ENCODE assay signal across 8 cellular contexts in genomic region chr14:22980672-22981089, GRCh38. TPM values are rescaled to one million over a fixed set of nuclear protein-coding genes. Genes with fewer than 3 reads are reported as not detected.
DNase-seq lines count a peak whose midpoint lies in the region; ATAC-seq and TF ChIP-seq lines count a peak whose summit lies in the region.

No MANE protein-coding gene starts in this region.

- in situ Hi-C loops in brain microvascular endothelial cell (cut with HindIII; ENCODE audit: low pct_ligation_motif_present, low sequenced_read_pairs) = loop anchor here (10.0 kb wide), 1 partner anchor 64 kb away; the partner anchor contains the start of gene PSMB11

- POLR2A ChIA-PET in OCI-LY7 (lab: Charles Lee) = no interaction called here

- H2AFZ ChIP-seq in OCI-LY7 (ENCODE audit: low read length) = no peak overlapping the region

- no peak overlapping the region for H3K27ac ChIP-seq in CD4-positive, CD25-positive, alpha-beta regulatory T cell (ENCODE audit: insufficient read depth, low read length, poor library complexity, severe bottlenecking)
- H3K27ac ChIP-seq in OCI-LY7 (ENCODE audit: low read depth, low read length, poor library complexity, severe bottlenecking) = no peak overlapping the region
- H3K27ac ChIP-seq in brain microvascular endothelial cell = no peak overlapping the region
- peak overlapping the region; percentile 62 for H3K27ac ChIP-seq in layer of hippocampus (ENCODE audit: low read depth, low read length)

- DNase-seq in CD4-positive, CD25-positive, alpha-beta regulatory T cell = peak; percentile 8 to 25 (median 13)
- DNase-seq in OCI-LY7 (ENCODE audit: low spot score) (no peak), brain microvascular endothelial cell (no peak), anterior cingulate cortex (lab: John Stamatoyannopoulos, UW) (no peak), NCI-H510A treated with DMSO at 0.1 percent for 48 hours (lab: John Stamatoyannopoulos, UW) (no peak)
- DNase-seq in stimulated activated naive CD8-positive, alpha-beta T cell treated with anti-CD3 and anti-CD28 coated beads, Interleukin-15, Interleukin-2, amounts not matched to agents 100 U/mL and 50 U/mL, for 24 hours = peak; percentile 33

- H3K27me3 ChIP-seq in CD4-positive, CD25-positive, alpha-beta regulatory T cell (ENCODE audit: control insufficient read depth, insufficient read depth, low read length) = peaks cover 5% of the 10 kb centered on the region
- H3K27me3 ChIP-seq in brain microvascular endothelial cell (replicated peaks) = no peaks in the 10 kb centered on the region
- peaks cover 13% of the 10 kb centered on the region for H3K27me3 ChIP-seq in layer of hippocampus (ENCODE audit: control insufficient read depth, insufficient read depth, low read length)

- H4K20me1 ChIP-seq in OCI-LY7 (ENCODE audit: insufficient read depth, low read length) = no peaks in the 10 kb centered on the region

- TF ChIP-seq CTCF in OCI-LY7 (conservative IDR thresholded peaks at IDR 0.05; ENCODE audit: low read length) (no peak), brain microvascular endothelial cell (IDR thresholded peaks at IDR 0.05; ENCODE audit: low read depth, low read length, missing control alignments) (no peak)

- H3K4me1 Mint-ChIP-seq in CD4-positive, CD25-positive, alpha-beta regulatory T cell = peaks cover 0 to 9% (median 3%) of the 10 kb centered on the region in 4 donors

- H3K4me1 ChIP-seq in CD4-positive, CD25-positive, alpha-beta regulatory T cell (ENCODE audit: control insufficient read depth, insufficient read depth, low read length, poor library complexity, severe bottlenecking) = peaks cover 33% of the 10 kb centered on the region
- peaks cover 17% of the 10 kb centered on the region for H3K4me1 ChIP-seq in OCI-LY7 (ENCODE audit: insufficient read depth, low read length, poor library complexity, severe bottlenecking)

- no peaks in the 10 kb centered on the region for H3K36me3 Mint-ChIP-seq in CD4-positive, CD25-positive, alpha-beta regulatory T cell

- no peaks in the 10 kb centered on the region for H3K9me3 ChIP-seq in CD4-positive, CD25-positive, alpha-beta regulatory T cell (ENCODE audit: control insufficient read depth in 2 of 2, low read length in 2 of 2)
- no peaks in the 10 kb centered on the region for H3K9me3 ChIP-seq in OCI-LY7 (ENCODE audit: low read length)

- peak overlapping the region in 1 of 3 donors; percentile 62 for H3K27ac Mint-ChIP-seq in CD4-positive, CD25-positive, alpha-beta regulatory T cell

- H3K79me2 ChIP-seq in OCI-LY7 (ENCODE audit: insufficient read depth, low read depth, low read length) = no peaks in the 10 kb centered on the region

- H3K4me3 ChIP-seq in CD4-positive, CD25-positive, alpha-beta regulatory T cell (ENCODE audit: low read depth, low read length) = peak overlapping the region; percentile 19
- no peak overlapping the region for H3K4me3 ChIP-seq in OCI-LY7 (ENCODE audit: low read depth, low read length, poor library complexity, severe bottlenecking)
- peak overlapping the region; percentile 83 for H3K4me3 ChIP-seq in brain microvascular endothelial cell (ENCODE audit: low read depth, low read length)

- ATAC-seq in CD4-positive, CD25-positive, alpha-beta regulatory T cell (ENCODE audit: low read depth in 2 of 2) = peak in 1 of 2 donors; percentile 9
- ATAC-seq in stimulated activated naive CD8-positive, alpha-beta T cell treated with anti-CD3 and anti-CD28 coated beads, Interleukin-15, Interleukin-2, amounts not matched to agents 100 U/mL and 50 U/mL, for 24 hours = no peak
- ATAC-seq in GM19328 (IDR thresholded peaks at IDR 0.05; ENCODE audit: unreplicated experiment) = no peak

- H3K4me2 ChIP-seq in OCI-LY7 (ENCODE audit: low read length) = peak overlapping the region; percentile 28; the same call in 1 of the 2 replicates

- H3K36me3 ChIP-seq in CD4-positive, CD25-positive, alpha-beta regulatory T cell (ENCODE audit: control insufficient read depth, insufficient read depth, low read length) = no peaks in the 10 kb centered on the region
- H3K36me3 ChIP-seq in OCI-LY7 (ENCODE audit: insufficient read depth, low read length) (no peaks in the 10 kb centered on the region), brain microvascular endothelial cell (replicated peaks) (no peaks in the 10 kb centered on the region)

- no TSS peak for BruUV-seq in OCI-LY7 (replicated peaks; lab: Mats Ljungman, UMichigan)

- CTCF ChIA-PET in OCI-LY7 (lab: Charles Lee; ENCODE audit: unreplicated experiment) = no interaction called here

- intact Hi-C loops in OCI-LY7 (cut with micrococcal nuclease; ENCODE audit: unreplicated experiment) = no loop called here

- H3K27me3 Mint-ChIP-seq in CD4-positive, CD25-positive, alpha-beta regulatory T cell = peaks cover 33% of the 10 kb centered on the region

- no peaks in the 10 kb centered on the region for H3K9me3 Mint-ChIP-seq in CD4-positive, CD25-positive, alpha-beta regulatory T cell

- no peaks in the 10 kb centered on the region for H3K9me2 ChIP-seq in OCI-LY7 (ENCODE audit: insufficient read depth, low read length)

- peak overlapping the region; percentile 67 to 85 (median 72) for H3K4me3 Mint-ChIP-seq in CD4-positive, CD25-positive, alpha-beta regulatory T cell

RNA-seq across cellular contexts. Expression of gene AJUBA, which starts 1.7 kb away (rescaled TPM):
- total RNA-seq in CD4-positive, CD25-positive, alpha-beta regulatory T cell = 0.54 TPM
- 1 to 10 TPM in 1 of 4 donors, under 1 TPM in 3; 0.20 to 1.0 (median 0.71) TPM for polyA plus RNA-seq in CD4-positive, CD25-positive, alpha-beta regulatory T cell
- total RNA-seq in OCI-LY7 (2014; rRNA removed; shearing (Covaris generic)) = 0.13 and 0.22 TPM in 2 replicates
- 0.37 and 0.88 TPM in 2 replicates for total RNA-seq in OCI-LY7 (2022)

RNA-seq across cellular contexts. Expression of gene HAUS4, which starts 23.8 kb away (rescaled TPM):
- 20.0 TPM for total RNA-seq in CD4-positive, CD25-positive, alpha-beta regulatory T cell
- 10 to 100 TPM; 30.0 to 41.9 (median 37.0) TPM for polyA plus RNA-seq in CD4-positive, CD25-positive, alpha-beta regulatory T cell
- total RNA-seq in OCI-LY7 (2014; rRNA removed; shearing (Covaris generic)) = 105 and 126 TPM in 2 replicates
- total RNA-seq in OCI-LY7 (2022) = 96.7 and 103 TPM in 2 replicates

RNA-seq across cellular contexts. Expression of gene C14orf93, which starts 29.3 kb away (rescaled TPM):
- total RNA-seq in CD4-positive, CD25-positive, alpha-beta regulatory T cell = 8.5 TPM
- polyA plus RNA-seq in CD4-positive, CD25-positive, alpha-beta regulatory T cell = 1 to 10 TPM; 4.7 to 7.5 (median 6.9) TPM
- total RNA-seq in OCI-LY7 (2014; rRNA removed; shearing (Covaris generic)) = 13.8 and 17.9 TPM in 2 replicates
- 15.2 and 17.4 TPM in 2 replicates for total RNA-seq in OCI-LY7 (2022)

RNA-seq across cellular contexts. Expression of gene PRMT5, which starts 51.5 kb away (rescaled TPM):
- 19.3 TPM for total RNA-seq in CD4-positive, CD25-positive, alpha-beta regulatory T cell
- 10 to 100 TPM; 37.4 to 43.3 (median 40.5) TPM for polyA plus RNA-seq in CD4-positive, CD25-positive, alpha-beta regulatory T cell
- total RNA-seq in OCI-LY7 (2014; rRNA removed; shearing (Covaris generic)) = 82.2 and 93.1 TPM in 2 replicates
- total RNA-seq in OCI-LY7 (2022) = 124 and 135 TPM in 2 replicates

RNA-seq across cellular contexts. Expression of gene PSMB5, which starts 54.0 kb away (rescaled TPM):
- 13.8 TPM for total RNA-seq in CD4-positive, CD25-positive, alpha-beta regulatory T cell
- 10 to 100 TPM; 28.2 to 50.9 (median 39.5) TPM for polyA plus RNA-seq in CD4-positive, CD25-positive, alpha-beta regulatory T cell
- 111 and 133 TPM in 2 replicates for total RNA-seq in OCI-LY7 (2014; rRNA removed; shearing (Covaris generic))
- total RNA-seq in OCI-LY7 (2022) = 85.5 and 122 TPM in 2 replicates

Comparison
In these comparisons a context has a peak if more than half of its experiments do, and no peak if none do; other contexts are left out.
1. DNase-seq: peak in CD4-positive, CD25-positive, alpha-beta regulatory T cell (3 of 3) and stimulated activated naive CD8-positive, alpha-beta T cell treated with anti-CD3 and anti-CD28 coated beads, Interleukin-15, Interleukin-2, amounts not matched to agents 100 U/mL and 50 U/mL, for 24 hours (single experiment); none in OCI-LY7 (single experiment), brain microvascular endothelial cell (single experiment), anterior cingulate cortex (0 of 58) and NCI-H510A treated with DMSO at 0.1 percent for 48 hours (single experiment).